8 cellular contexts compared by ENCODE assay signal in the genomic region with DNA sequence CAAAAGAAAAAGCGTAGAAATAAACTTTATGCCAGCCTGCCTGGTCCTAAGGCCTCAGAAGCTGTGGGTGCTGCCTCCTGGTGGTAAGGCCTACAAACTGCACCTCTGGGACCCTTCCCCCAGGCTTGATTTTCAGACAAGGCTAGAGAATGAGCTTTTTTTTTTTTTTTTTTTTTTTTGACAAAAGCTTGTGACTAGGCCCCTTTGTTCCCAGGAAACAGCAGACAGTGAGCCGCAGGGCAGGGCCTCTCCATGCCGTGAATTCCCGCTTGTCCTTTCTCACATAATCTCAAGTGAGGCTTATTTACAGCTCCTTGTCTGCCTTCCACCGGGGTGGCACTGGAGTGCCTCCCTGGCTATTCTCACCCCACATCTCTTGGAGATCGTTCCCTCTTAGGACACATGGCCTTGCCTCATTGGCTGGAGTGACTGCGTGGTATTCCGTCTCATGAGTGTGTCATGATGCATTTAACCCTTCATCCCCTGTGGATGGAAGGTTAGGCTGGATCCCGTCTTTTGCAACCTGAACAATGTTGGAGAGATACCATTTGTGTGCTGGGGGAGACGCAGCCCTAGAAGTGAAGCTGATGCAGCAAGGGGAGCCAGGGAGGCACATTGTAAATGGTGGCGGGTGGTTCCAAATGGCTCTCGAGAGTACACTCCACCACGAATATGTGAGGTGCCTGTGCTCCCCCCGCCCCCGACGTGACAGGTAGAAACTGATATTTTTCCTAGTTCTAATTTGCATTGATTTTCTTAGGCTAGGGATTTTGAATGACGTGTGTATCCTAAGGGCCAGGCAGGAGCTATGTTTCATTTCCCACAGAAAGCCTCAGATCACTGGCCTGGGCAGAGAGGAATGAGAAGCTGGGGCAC. TPM values are rescaled to one million over a fixed set of nuclear protein-coding genes. Genes with fewer than 3 reads are reported as not detected.
DNase-seq lines count a peak whose midpoint lies in the region; ATAC-seq and TF ChIP-seq lines count a peak whose summit lies in the region.

No MANE protein-coding gene starts in this region.

- no peaks in the 10 kb centered on the region for H3K27me3 ChIP-seq in left ventricle myocardium inferior (ENCODE audit: low read depth)

- ATAC-seq in GM19455 (IDR thresholded peaks at IDR 0.05; ENCODE audit: unreplicated experiment) (no peak), GM18505 (IDR thresholded peaks at IDR 0.05; ENCODE audit: unreplicated experiment) (no peak)

- TF ChIP-seq POLR2A in GM18505 (IDR thresholded peaks at IDR 0.05; ENCODE audit: borderline replicate concordance, extremely low read depth, insufficient read depth, insufficient read length): no peak

- no peaks in the 10 kb centered on the region for H3K36me3 ChIP-seq in left ventricle myocardium inferior

- H3K27ac ChIP-seq in angular gyrus (ENCODE audit: low read depth, low read length) (peak overlapping the region; percentile 89), left ventricle myocardium inferior (replicated peaks) (peak overlapping the region; percentile 25)

- H3K4me3 ChIP-seq in left ventricle myocardium inferior: peak overlapping the region; percentile 31

- peak; percentile 88 for TF ChIP-seq CTCF in left ventricle myocardium inferior (IDR thresholded peaks at IDR 0.05; ENCODE audit: borderline replicate concordance)

- no peaks in the 10 kb centered on the region for H3K9me3 ChIP-seq in left ventricle myocardium inferior (replicated peaks)

- peaks cover 28% of the 10 kb centered on the region for H3K4me1 ChIP-seq in left ventricle myocardium inferior

- DNase-seq in GDM1 (lab: John Stamatoyannopoulos, UW): peak; percentile 31
- peak; percentile 17 to 21 for DNase-seq in Kasumi-1 (lab: John Stamatoyannopoulos, UW)
- DNase-seq in SW480 (ENCODE audit: low spot score): peak; percentile 30
- peak; percentile 61 for DNase-seq in left ventricle myocardium inferior
- DNase-seq in renal cortical epithelial cell (ENCODE audit: low read depth): peak; percentile 66

- intact Hi-C loops in left ventricle myocardium inferior (cut with micrococcal nuclease): no loop called here

RNA-seq across cellular contexts. Expression of gene USP22, which starts 49.6 kb away (rescaled TPM):
- total RNA-seq in left ventricle myocardium inferior (159 TPM), renal cortical epithelial cell (217 and 372 TPM in 2 replicates)
